Comparison of ENCODE assay signal across 24 cellular contexts in the genomic region with DNA sequence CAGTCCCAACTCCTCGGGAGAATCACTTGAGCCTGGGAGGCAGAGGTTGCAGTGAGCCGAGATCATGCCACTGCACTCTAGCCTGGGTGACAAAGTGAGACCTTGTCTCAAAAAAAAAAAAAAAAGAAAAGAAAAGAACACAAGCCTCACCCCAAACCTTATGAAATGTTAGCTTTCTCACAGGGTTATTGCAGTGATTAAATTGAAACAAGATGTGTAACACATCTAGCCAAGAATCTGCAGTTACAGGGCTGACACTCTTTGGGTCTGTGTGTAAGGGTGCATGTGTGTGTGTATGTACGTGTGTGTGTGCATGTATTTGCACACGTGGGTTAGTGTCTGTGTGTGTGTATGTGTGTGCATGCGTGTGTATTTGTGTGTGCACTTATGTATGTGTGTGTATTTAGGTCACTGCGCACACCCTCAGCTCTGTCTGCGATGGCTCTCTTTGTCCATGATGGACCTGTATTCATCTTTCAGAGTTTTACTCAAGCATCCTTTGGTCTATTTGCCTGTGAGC.
"Had no signal": no experiment of that assay in that cellular context is flagged by ENCODE, and none has a peak within 500 bp of the region (broad histone marks: within the 10 kb centered on the region; RNA-seq: fewer than 3 reads in every experiment).

No MANE protein-coding gene starts in this region.

- DNase-seq: effector memory CD8-positive, alpha-beta T cell; heart right ventricle; hypothalamus; islet precursor cell; mammary epithelial cell; naive thymus-derived CD4-positive, alpha-beta T cell; nephron progenitor cell; psoas muscle; retina; sigmoid colon; stimulated activated CD4-positive, alpha-beta T cell treated with anti-CD3 and anti-CD28 coated beads, Interleukin-2, amount 100 ng/mL, for 24 hours; stimulated activated CD4-positive, alpha-beta T cell treated with anti-CD3 and anti-CD28 coated beads, Interleukin-4, amount 100 ng/mL, for 4 hours; stimulated activated naive CD4-positive, alpha-beta T cell; stomach; substantia nigra; transverse colon had no signal

- ATAC-seq: effector memory CD8-positive, alpha-beta T cell; heart right ventricle; left lobe of liver; naive thymus-derived CD4-positive, alpha-beta T cell; psoas muscle had no signal

- H3K27ac Mint-ChIP-seq: dendritic cell treated with granulocyte-macrophage colony-stimulating factor and Interleukin-4, amounts not matched to agents 40 ng/mL and 50 ng/mL, for 4 days; effector memory CD8-positive, alpha-beta T cell; naive thymus-derived CD4-positive, alpha-beta T cell; nephron progenitor cell had no signal

- H3K4me3 ChIP-seq: esophagus muscularis mucosa, heart right ventricle, psoas muscle, sigmoid colon, skin epidermis, stomach, thoracic aorta, transverse colon had no signal

- H3K27me3 ChIP-seq: sigmoid colon, transverse colon had no signal

- H3K27ac ChIP-seq: epithelial cell of prostate, esophagus muscularis mucosa, heart right ventricle, neutrophil, psoas muscle, sigmoid colon, skin epidermis, stomach, thoracic aorta, transverse colon had no signal

- FAIRE-seq: frontal cortex had no signal

- H3K4me1 Mint-ChIP-seq: naive thymus-derived CD4-positive, alpha-beta T cell had no signal

- H3K9me3 ChIP-seq: esophagus muscularis mucosa, heart right ventricle, neutrophil, psoas muscle, sigmoid colon, stomach, thoracic aorta, transverse colon had no signal

- H3K4me1 ChIP-seq: esophagus muscularis mucosa, psoas muscle, sigmoid colon, transverse colon had no signal

- H3K4me3 Mint-ChIP-seq: dendritic cell treated with granulocyte-macrophage colony-stimulating factor and Interleukin-4, amounts not matched to agents 40 ng/mL and 50 ng/mL, for 4 days; effector memory CD8-positive, alpha-beta T cell; naive thymus-derived CD4-positive, alpha-beta T cell; nephron progenitor cell had no signal

- H3K9me3 Mint-ChIP-seq: dendritic cell treated with granulocyte-macrophage colony-stimulating factor and Interleukin-4, amounts not matched to agents 40 ng/mL and 50 ng/mL, for 4 days; effector memory CD8-positive, alpha-beta T cell; nephron progenitor cell had no signal

- H3K36me3 ChIP-seq: esophagus muscularis mucosa, heart right ventricle, neutrophil, sigmoid colon, stomach, thoracic aorta, transverse colon had no signal

- H3K27me3 Mint-ChIP-seq: dendritic cell treated with granulocyte-macrophage colony-stimulating factor and Interleukin-4, amounts not matched to agents 40 ng/mL and 50 ng/mL, for 4 days had no signal

- H3K36me3 Mint-ChIP-seq: naive thymus-derived CD4-positive, alpha-beta T cell had no signal
